In the genomic region with DNA sequence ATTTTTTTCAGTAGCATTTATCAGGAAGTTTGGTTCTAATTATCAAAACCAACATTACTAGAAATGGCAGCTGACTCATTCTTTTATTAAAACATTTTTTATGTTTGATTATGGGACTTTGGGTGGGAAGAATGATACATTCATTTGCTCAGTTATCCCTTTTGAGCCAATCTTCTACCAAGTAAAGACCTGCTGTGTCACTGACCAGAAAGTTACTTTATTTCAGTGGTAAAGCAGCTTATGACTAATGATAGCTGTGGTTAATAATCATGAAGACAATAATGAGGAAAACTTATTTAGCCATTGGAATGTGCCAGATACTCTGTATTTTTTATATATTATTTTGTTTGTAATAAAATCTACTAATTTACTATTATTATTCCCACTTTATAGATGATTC, we compare ENCODE assay signal across 21 cellular contexts.
A peak's percentile ranks its signal among the peaks of the same experiment; 100 is the strongest.
DNase-seq lines count a peak whose midpoint lies in the region; ATAC-seq, FAIRE-seq and TF ChIP-seq lines count a peak whose summit lies in the region.
"Had no signal": no experiment of that assay in that cellular context is flagged by ENCODE, and none has a peak within 500 bp of the region (broad histone marks: within the 10 kb centered on the region; RNA-seq: fewer than 3 reads in every experiment).

No MANE protein-coding gene starts in this region.

- TF ChIP-seq EP300 in sigmoid colon (IDR thresholded peaks at IDR 0.05), result no peak

- H3K4me3 ChIP-seq in AG10803 (ENCODE audit: low read length) (no peak overlapping the region), astrocyte (ENCODE audit: insufficient read depth, low read depth, low read length) (no peak overlapping the region), fibroblast of the aortic adventitia (ENCODE audit: low read depth, low read length) (no peak overlapping the region), gastrocnemius medialis (no peak overlapping the region), sigmoid colon (no peak overlapping the region)
- no peak overlapping the region for H3K4me3 ChIP-seq in CD4-positive, alpha-beta memory T cell (ENCODE audit: low read length in 2 of 2)
- H3K4me3 ChIP-seq: BLaER1, SK-N-MC had no signal

- no peaks in the 10 kb centered on the region for H3K9me3 ChIP-seq in astrocyte (ENCODE audit: insufficient read depth, low read depth, low read length)
- H3K9me3 ChIP-seq in CD4-positive, alpha-beta memory T cell (ENCODE audit: control insufficient read depth in 1 of 2, low read length in 2 of 2), result no peaks in the 10 kb centered on the region
- no peaks in the 10 kb centered on the region for H3K9me3 ChIP-seq in gastrocnemius medialis
- H3K9me3 ChIP-seq in sigmoid colon, result peaks cover 0 to 5% (median 0%) of the 10 kb centered on the region in 4 donors
- H3K9me3 ChIP-seq: BLaER1 had no signal

- H3K27ac ChIP-seq in astrocyte (ENCODE audit: low read depth, low read length) (no peak overlapping the region), gastrocnemius medialis (no peak overlapping the region), sigmoid colon (no peak overlapping the region)
- H3K27ac ChIP-seq in CD4-positive, alpha-beta memory T cell (ENCODE audit: low read depth, low read length), result no peak overlapping the region
- H3K27ac ChIP-seq: BLaER1, SK-N-MC had no signal

- no peaks in the 10 kb centered on the region for H3K36me3 Mint-ChIP-seq in astrocyte (ENCODE audit: low read depth, unreplicated experiment)
- H3K36me3 Mint-ChIP-seq in CD4-positive, alpha-beta memory T cell, result peaks cover 16 to 25% of the 10 kb centered on the region in 2 donors

- H3K9me3 Mint-ChIP-seq in astrocyte (ENCODE audit: unreplicated experiment), result peaks cover 2% of the 10 kb centered on the region
- H3K9me3 Mint-ChIP-seq in CD4-positive, alpha-beta memory T cell, result peaks cover 0 to 5% (median 0%) of the 10 kb centered on the region in 8 donors

- no peak overlapping the region for H3K4me2 ChIP-seq in astrocyte (ENCODE audit: low read length)
- H3K4me2 ChIP-seq: BLaER1 had no signal

- TF ChIP-seq POLR2A in gastrocnemius medialis (IDR thresholded peaks at IDR 0.05), result no peak
- TF ChIP-seq POLR2A in sigmoid colon (IDR thresholded peaks at IDR 0.05), result no peak

- no peak overlapping the region for H3K27ac Mint-ChIP-seq in astrocyte (ENCODE audit: unreplicated experiment)
- no peak overlapping the region for H3K27ac Mint-ChIP-seq in CD4-positive, alpha-beta memory T cell
- H3K27ac Mint-ChIP-seq: CD8-positive, alpha-beta memory T cell had no signal

- H3K27me3 ChIP-seq in astrocyte (ENCODE audit: insufficient read depth, low read length), result no peaks in the 10 kb centered on the region
- H3K27me3 ChIP-seq in CD4-positive, alpha-beta memory T cell (ENCODE audit: insufficient read depth, low read length), result no peaks in the 10 kb centered on the region
- no peaks in the 10 kb centered on the region for H3K27me3 ChIP-seq in gastrocnemius medialis
- no peaks in the 10 kb centered on the region for H3K27me3 ChIP-seq in sigmoid colon
- H3K27me3 ChIP-seq: BLaER1 had no signal

- peaks cover 10% of the 10 kb centered on the region for H4K20me1 ChIP-seq in astrocyte (ENCODE audit: insufficient read depth, low read length)
- H4K20me1 ChIP-seq: BLaER1 had no signal

- in situ Hi-C loops in gastrocnemius medialis (cut with MboI; ENCODE audit: low sequenced_read_pairs in 4 of 4), result loop anchor here in 2 of 4 donors (10.0 kb wide), 1 partner anchor 259 kb away; no protein-coding TSS in a partner anchor

- H3K4me1 Mint-ChIP-seq in astrocyte (ENCODE audit: low read depth, unreplicated experiment), result peaks cover 2% of the 10 kb centered on the region
- H3K4me1 Mint-ChIP-seq in CD4-positive, alpha-beta memory T cell, result peaks cover 2 to 15% (median 7%) of the 10 kb centered on the region in 4 donors

- H3K4me3 Mint-ChIP-seq in astrocyte (ENCODE audit: unreplicated experiment), result no peak overlapping the region
- H3K4me3 Mint-ChIP-seq in CD4-positive, alpha-beta memory T cell, result no peak overlapping the region
- H3K4me3 Mint-ChIP-seq: CD8-positive, alpha-beta memory T cell had no signal

- no peak for ATAC-seq in gastrocnemius medialis

- CTCF ChIA-PET in CD4-positive, alpha-beta memory T cell (lab: Charles Lee; ENCODE audit: partially characterized antibody), result interaction anchor here (0.7 to 6.6 kb wide), 3 partner anchors 14 to 261 kb away, joined by 3 to 34 read pairs (median 4); no protein-coding TSS in a partner anchor

- H3K36me3 ChIP-seq in astrocyte (ENCODE audit: insufficient read depth, low read length) (no peaks in the 10 kb centered on the region), gastrocnemius medialis (no peaks in the 10 kb centered on the region), sigmoid colon (no peaks in the 10 kb centered on the region)
- H3K36me3 ChIP-seq in CD4-positive, alpha-beta memory T cell (ENCODE audit: insufficient read depth, low read length), result no peaks in the 10 kb centered on the region
- H3K36me3 ChIP-seq: BLaER1 had no signal

- H3K79me2 ChIP-seq in astrocyte (ENCODE audit: insufficient read depth, low read length), result no peaks in the 10 kb centered on the region

- TF ChIP-seq CTCF in AG10803 (conservative IDR thresholded peaks at IDR 0.05; ENCODE audit: low read length) (no peak), astrocyte (IDR thresholded peaks at IDR 0.05; ENCODE audit: insufficient read depth, low read depth, low read length) (no peak), fibroblast of the aortic adventitia (IDR thresholded peaks at IDR 0.05; ENCODE audit: insufficient read depth, low read length) (no peak), gastrocnemius medialis (IDR thresholded peaks at IDR 0.05 in 4 of 5, conservative IDR thresholded peaks at IDR 0.05 in 1 of 5) (no peak), sigmoid colon (IDR thresholded peaks at IDR 0.05) (no peak)

- no peak overlapping the region for H3K9ac ChIP-seq in astrocyte (ENCODE audit: low read length)
- H3K9ac ChIP-seq: BLaER1 had no signal

- FAIRE-seq in astrocyte (lab: Jason Lieb, UNC), result no peak
- FAIRE-seq: A204.1 had no signal

- intact Hi-C loops in CD4-positive, alpha-beta memory T cell (cut with micrococcal nuclease), result no loop called here
- intact Hi-C loops in gastrocnemius medialis (cut with DNase I; ENCODE audit: low total_unique reads), result loop anchor here (5.0 kb wide), 1 partner anchor 191 kb away; no protein-coding TSS in a partner anchor
- intact Hi-C loops in sigmoid colon (cut with DNase I), result loop anchor here (5.0 kb wide), 1 partner anchor 256 kb away; no protein-coding TSS in a partner anchor

- no peaks in the 10 kb centered on the region for H3K27me3 Mint-ChIP-seq in astrocyte (ENCODE audit: low read depth, unreplicated experiment)
- H3K27me3 Mint-ChIP-seq in CD4-positive, alpha-beta memory T cell, result no peaks in the 10 kb centered on the region
- H3K27me3 Mint-ChIP-seq: CD8-positive, alpha-beta memory T cell had no signal

- no peak overlapping the region for H2AFZ ChIP-seq in astrocyte (ENCODE audit: low read depth, low read length)

- POLR2A ChIA-PET in CD4-positive, alpha-beta memory T cell (lab: Charles Lee; ENCODE audit: partially characterized antibody), result no interaction called here

- DNase-seq in AG10803 (ENCODE audit: low read depth) (peak; percentile 23), HCEC 1CT (peak; percentile 3), astrocyte (ENCODE audit: low read depth) (peak; percentile 27), fibroblast of the aortic adventitia (ENCODE audit: low read depth) (peak; percentile 4), gastrocnemius medialis (no peak), GF-D8 (lab: John Stamatoyannopoulos, UW) (no peak), sigmoid colon (no peak)
- DNase-seq in CD4-positive, alpha-beta memory T cell, result no peak
- DNase-seq: CD8-positive, alpha-beta memory T cell; DMS53; GOT3; KBM-7; MV-4-11; NCI-H187; NCI-H2227 treated with DMSO at 0.1 percent for 48 hours; NCI-H510A treated with DMSO at 0.1 percent for 48 hours; NCI-H82; SHP77 had no signal

- H3K4me1 ChIP-seq in astrocyte (ENCODE audit: insufficient read depth, low read length) (no peaks in the 10 kb centered on the region), gastrocnemius medialis (no peaks in the 10 kb centered on the region), sigmoid colon (peaks cover 0 to 7% (median 3%) of the 10 kb centered on the region in 4 donors)
- H3K4me1 ChIP-seq in CD4-positive, alpha-beta memory T cell (ENCODE audit: insufficient read depth, low read length), result no peaks in the 10 kb centered on the region

Comparison
In these comparisons a context has a peak if more than half of its experiments do, and no peak if none do; other contexts are left out.
1. DNase-seq: peak in AG10803 (single experiment), HCEC 1CT (single experiment), astrocyte (single experiment) and fibroblast of the aortic adventitia (single experiment); none in CD4-positive, alpha-beta memory T cell (0 of 5), gastrocnemius medialis (0 of 2), GF-D8 (single experiment) and sigmoid colon (single experiment).